In the genomic region with DNA sequence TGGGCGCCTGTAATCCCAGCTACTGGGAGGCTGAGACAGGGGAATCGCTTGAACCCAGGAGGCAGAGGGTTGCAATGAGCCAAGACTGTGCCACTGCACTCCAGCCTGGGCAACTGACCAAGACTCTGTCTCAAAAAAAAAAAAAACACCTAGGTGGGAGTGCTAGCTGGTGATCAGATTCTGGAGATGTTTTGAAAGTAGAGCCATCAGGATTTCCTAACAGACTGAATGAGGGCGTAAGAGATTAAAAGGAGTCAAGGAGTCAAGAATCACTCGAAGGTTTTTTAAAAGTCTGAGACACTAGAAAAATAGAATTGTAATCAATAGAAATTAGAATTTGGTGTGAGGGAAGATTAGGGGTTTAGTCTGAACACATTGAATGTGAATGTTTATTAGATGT, we compare ENCODE assay signal across 1 cellular context.
TF ChIP-seq lines count a peak whose summit lies in the region.

No MANE protein-coding gene starts in this region.

TF ChIP-seq in SK-N-SH, 30 proteins besides CTCF, POLR2A, EP300 and RAD21 (continued from another document):
- TF ChIP-seq, protein P1, sequence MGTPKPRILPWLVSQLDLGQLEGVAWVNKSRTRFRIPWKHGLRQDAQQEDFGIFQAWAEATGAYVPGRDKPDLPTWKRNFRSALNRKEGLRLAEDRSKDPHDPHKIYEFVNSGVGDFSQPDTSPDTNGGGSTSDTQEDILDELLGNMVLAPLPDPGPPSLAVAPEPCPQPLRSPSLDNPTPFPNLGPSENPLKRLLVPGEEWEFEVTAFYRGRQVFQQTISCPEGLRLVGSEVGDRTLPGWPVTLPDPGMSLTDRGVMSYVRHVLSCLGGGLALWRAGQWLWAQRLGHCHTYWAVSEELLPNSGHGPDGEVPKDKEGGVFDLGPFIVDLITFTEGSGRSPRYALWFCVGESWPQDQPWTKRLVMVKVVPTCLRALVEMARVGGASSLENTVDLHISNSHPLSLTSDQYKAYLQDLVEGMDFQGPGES (IDR thresholded peaks at IDR 0.05; ENCODE audit: low read depth, low read length): no peak
TF ChIP-seq in SK-N-SH: peak in this region for 0.
